27 cellular contexts compared by ENCODE assay signal in the genomic region with DNA sequence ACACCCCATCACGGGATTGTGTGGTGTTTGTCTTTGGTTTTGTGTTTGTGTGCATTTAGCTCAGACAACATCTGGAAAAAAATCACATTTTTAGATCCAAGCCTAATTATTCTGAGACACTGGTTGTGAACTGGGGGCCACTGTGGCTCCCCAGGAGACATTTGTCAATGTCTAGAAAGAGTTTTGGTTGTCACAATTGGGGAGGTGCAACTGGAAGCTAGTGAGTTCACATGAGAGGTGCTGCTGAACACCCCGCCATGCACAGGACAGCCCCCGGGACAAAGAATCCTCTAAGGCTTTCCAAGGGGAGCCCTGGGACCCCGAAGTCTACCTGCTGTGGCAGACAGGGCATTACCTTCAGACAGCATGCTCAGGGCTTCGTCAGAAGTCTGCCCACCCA.
"Had no signal": no experiment of that assay in that cellular context is flagged by ENCODE, and none has a peak within 500 bp of the region (broad histone marks: within the 10 kb centered on the region; RNA-seq: fewer than 3 reads in every experiment).

No MANE protein-coding gene starts in this region.

- H3K9me3 ChIP-seq: ascending aorta, colonic mucosa, esophagus squamous epithelium, gastroesophageal sphincter, heart right ventricle had no signal

- H3K36me3 ChIP-seq: ascending aorta, breast epithelium, cardiac muscle cell, colonic mucosa, esophagus squamous epithelium, gastroesophageal sphincter, heart right ventricle had no signal

- H3K4me1 ChIP-seq: ascending aorta, breast epithelium, colonic mucosa, esophagus squamous epithelium, gastroesophageal sphincter, heart right ventricle had no signal

- H3K4me3 ChIP-seq: ascending aorta, breast epithelium, cardiac muscle cell, colonic mucosa, esophagus squamous epithelium, gastroesophageal sphincter, heart right ventricle had no signal

- H3K27ac ChIP-seq: ascending aorta, breast epithelium, cardiac muscle cell, colonic mucosa, epithelial cell of prostate, esophagus squamous epithelium, gastroesophageal sphincter, heart right ventricle had no signal

- H3K27me3 ChIP-seq: ascending aorta, cardiac muscle cell, colonic mucosa, esophagus squamous epithelium, gastroesophageal sphincter had no signal

- DNase-seq: activated CD4-positive, alpha-beta memory T cell treated with anti-CD3 and anti-CD28 coated beads, Interleukin-2, amount 10 ng/mL, durations not matched to agents 7 days and 5 days; activated CD4-positive, alpha-beta T cell treated with anti-CD3 and anti-CD28 coated beads for 36 hours; activated CD4-positive, alpha-beta T cell treated with anti-CD3 and anti-CD28 coated beads, Interleukin-2, amount 10 ng/mL, durations not matched to agents 24 days and 14 days; activated CD4-positive, CD25-positive, alpha-beta regulatory T cell; activated CD4-positive, CD25-positive, alpha-beta regulatory T cell treated with anti-CD3 and anti-CD28 coated beads, Interleukin-2, amount 50 U/mL, for 72 hours; activated CD8-positive, alpha-beta memory T cell treated with anti-CD3 and anti-CD28 coated beads, Interleukin-2, amount 50 U/mL, for 48 hours; activated gamma-delta T cell; activated naive CD4-positive, alpha-beta T cell; activated naive CD4-positive, alpha-beta T cell treated with anti-CD3 and anti-CD28 coated beads, Interleukin-2, amount 10 ng/mL, durations not matched to agents 7 days and 5 days; activated naive CD8-positive, alpha-beta T cell treated with anti-CD3 and anti-CD28 coated beads, Interleukin-2, amount 10 ng/mL, durations not matched to agents 7 days and 5 days; activated T-cell treated with anti-CD3 and anti-CD28 coated beads for 4 hours; activated T-cell treated with anti-CD3 and anti-CD28 coated beads, Interleukin-2, amount 50 U/mL, for 24 hours; activated T-cell treated with anti-CD3 and anti-CD28 coated beads, Interleukin-2, amount 50 U/mL, for 72 hours; central memory CD4-positive, alpha-beta T cell; cerebellar nuclear complex; colonic mucosa; effector CD8-positive, alpha-beta T cell; esophagus squamous epithelium; foreskin melanocyte; heart right ventricle; T-helper 17 cell; T1000 had no signal
